Comparison of ENCODE assay signal across 27 cellular contexts in the genomic region with DNA sequence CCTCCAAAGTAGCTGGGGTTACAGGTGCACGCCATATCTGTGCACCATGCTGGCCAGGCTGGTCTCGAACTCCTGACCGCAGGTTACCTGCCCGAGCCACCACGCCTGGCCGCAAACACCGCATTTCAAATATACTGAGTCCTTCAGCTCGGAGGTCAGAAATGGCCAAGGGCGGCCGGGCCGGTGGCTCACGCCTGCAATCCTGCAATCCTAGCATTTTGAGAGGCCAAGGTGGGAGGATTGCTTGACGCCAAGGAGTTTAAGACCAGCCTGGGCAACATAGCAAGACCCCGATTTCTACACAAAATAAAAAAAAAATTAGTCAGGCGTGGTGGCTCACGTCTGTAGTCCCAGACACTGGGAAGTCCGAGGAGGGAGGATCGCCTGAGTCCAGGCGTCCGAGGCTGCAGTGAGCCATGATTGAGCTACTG.
"Had no signal": no experiment of that assay in that cellular context is flagged by ENCODE, and none has a peak within 500 bp of the region (broad histone marks: within the 10 kb centered on the region; RNA-seq: fewer than 3 reads in every experiment).

No MANE protein-coding gene starts in this region.

- ATAC-seq: activated CD4-positive, CD25-positive, alpha-beta regulatory T cell treated with anti-CD3 and anti-CD28 coated beads, Interleukin-2, amount 50 U/mL, for 24 hours; activated CD8-positive, alpha-beta T cell treated with anti-CD3 and anti-CD28 coated beads for 36 hours; activated T-cell treated with anti-CD3 and anti-CD28 coated beads, Interleukin-2, amount 50 U/mL, for 4 hours; activated T-helper 17 cell treated with anti-CD3 and anti-CD28 coated beads, Interleukin-2, amount 50 U/mL, for 72 hours; gastroesophageal sphincter; T-helper 17 cell had no signal

- H3K4me3 ChIP-seq: colonic mucosa, esophagus squamous epithelium, gastroesophageal sphincter had no signal

- H3K4me1 ChIP-seq: colonic mucosa, esophagus squamous epithelium, gastroesophageal sphincter had no signal

- H3K27me3 ChIP-seq: brain microvascular endothelial cell, colonic mucosa had no signal

- H3K9me3 ChIP-seq: colonic mucosa had no signal

- DNase-seq: activated B cell treated with CpG ODN at 0.5 μM for 24 hours; activated CD4-positive, alpha-beta T cell treated with anti-CD3 and anti-CD28 coated beads for 48 hours; activated CD4-positive, alpha-beta T cell treated with anti-CD3 and anti-CD28 coated beads, Interleukin-2, amount 50 U/mL, for 1 hour; activated CD4-positive, alpha-beta T cell treated with anti-CD3 and anti-CD28 coated beads, Interleukin-2, amount 50 U/mL, for 48 hours; activated CD8-positive, alpha-beta memory T cell treated with anti-CD3 and anti-CD28 coated beads for 24 hours; activated CD8-positive, alpha-beta T cell treated with anti-CD3 and anti-CD28 coated beads for 36 hours; activated effector memory CD4-positive, alpha-beta T cell treated with Interleukin-2 at 50 U/mL for 16 hours; activated gamma-delta T cell treated with Interleukin-2 at 50 U/mL for 16 hours; activated naive CD4-positive, alpha-beta T cell treated with anti-CD3 and anti-CD28 coated beads, Interleukin-2, amount 50 U/mL, for 16 hours; activated naive CD4-positive, alpha-beta T cell treated with Interleukin-2 at 50 U/mL for 16 hours; activated T-cell treated with anti-CD3 and anti-CD28 coated beads, Interleukin-2, amount 50 U/mL, for 4 hours; amniotic stem cell; anterior cingulate cortex; brain microvascular endothelial cell; caudate nucleus; colonic mucosa; effector CD8-positive, alpha-beta T cell; esophagus squamous epithelium; foreskin melanocyte; T-helper 1 cell; T-helper 17 cell; T1000; WERI-Rb-1 had no signal

- H3K27ac ChIP-seq: brain microvascular endothelial cell, colonic mucosa, epithelial cell of prostate, esophagus squamous epithelium, gastroesophageal sphincter, WERI-Rb-1 had no signal

- H3K36me3 ChIP-seq: brain microvascular endothelial cell, colonic mucosa, esophagus squamous epithelium, gastroesophageal sphincter, WERI-Rb-1 had no signal
